In the genomic region with DNA sequence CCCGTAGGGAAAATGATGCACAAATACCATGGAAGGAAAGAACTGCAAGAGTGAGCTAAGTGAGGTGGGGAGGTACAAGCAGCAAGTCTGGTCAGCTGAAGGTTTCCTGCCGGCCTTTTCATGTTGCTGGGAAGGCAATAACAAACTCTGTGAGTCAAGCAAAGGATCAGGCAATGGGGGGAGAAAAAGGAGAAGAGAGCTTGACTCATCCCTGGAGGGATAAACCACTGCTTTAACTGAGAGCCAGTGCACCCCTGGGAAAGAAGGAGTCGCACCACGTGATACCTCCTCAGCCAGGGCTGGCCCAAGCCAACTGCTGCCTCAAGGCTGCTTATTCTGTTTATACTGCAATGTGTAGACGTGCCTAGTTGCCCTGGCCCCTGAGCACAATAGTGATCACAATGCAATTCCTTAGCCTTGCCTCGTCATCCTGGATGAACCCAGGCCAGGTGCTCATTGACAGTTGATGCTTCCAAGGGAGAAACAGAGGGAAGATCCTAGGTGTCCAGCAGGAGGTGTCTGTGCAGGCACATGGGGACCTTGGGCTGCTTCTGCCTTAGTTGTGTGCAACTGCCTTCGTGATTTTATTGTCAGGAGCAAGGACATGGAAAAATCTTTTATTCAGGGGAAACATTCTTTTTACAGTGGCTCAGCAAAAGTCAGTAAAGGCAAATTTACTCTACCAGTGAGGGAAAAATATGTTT, we compare ENCODE assay signal across 12 cellular contexts.
DNase-seq lines count a peak whose midpoint lies in the region; ATAC-seq lines count a peak whose summit lies in the region.
"Had no signal": no experiment of that assay in that cellular context is flagged by ENCODE, and none has a peak within 500 bp of the region (broad histone marks: within the 10 kb centered on the region; RNA-seq: fewer than 3 reads in every experiment).

No MANE protein-coding gene starts in this region.

- no peak overlapping the region for H3K4me3 ChIP-seq in effector memory CD4-positive, alpha-beta T cell (ENCODE audit: insufficient read depth, low read depth, low read length, poor library complexity, severe bottlenecking)

- no peaks in the 10 kb centered on the region for H3K4me1 ChIP-seq in effector memory CD4-positive, alpha-beta T cell (ENCODE audit: control insufficient read depth, insufficient read depth, low read length, poor library complexity, severe bottlenecking)

- H3K27me3 Mint-ChIP-seq in activated T-cell treated with anti-CD3 and anti-CD28 coated beads, Interleukin-2, amount 50 U/mL, for 72 hours (ENCODE audit: low read depth), result peaks cover 19% of the 10 kb centered on the region

- no peaks in the 10 kb centered on the region for H3K36me3 Mint-ChIP-seq in activated T-cell treated with anti-CD3 and anti-CD28 coated beads, Interleukin-2, amount 50 U/mL, for 72 hours (ENCODE audit: insufficient read depth in 2 of 2)
- H3K36me3 Mint-ChIP-seq: mesothelial cell of epicardium had no signal

- H3K9me3 ChIP-seq in effector memory CD4-positive, alpha-beta T cell (ENCODE audit: control insufficient read depth, low read length), result no peaks in the 10 kb centered on the region

- H3K4me3 Mint-ChIP-seq in activated T-cell treated with anti-CD3 and anti-CD28 coated beads, Interleukin-2, amount 50 U/mL, for 72 hours, result no peak overlapping the region
- H3K4me3 Mint-ChIP-seq: central memory CD8-positive, alpha-beta T cell; mesothelial cell of epicardium had no signal

- H3K27ac Mint-ChIP-seq in activated T-cell treated with anti-CD3 and anti-CD28 coated beads, Interleukin-2, amount 50 U/mL, for 72 hours, result no peak overlapping the region
- H3K27ac Mint-ChIP-seq: mesothelial cell of epicardium had no signal

- H3K4me1 Mint-ChIP-seq in activated T-cell treated with anti-CD3 and anti-CD28 coated beads, Interleukin-2, amount 50 U/mL, for 72 hours (ENCODE audit: low read depth), result no peaks in the 10 kb centered on the region
- H3K4me1 Mint-ChIP-seq: central memory CD8-positive, alpha-beta T cell; mesothelial cell of epicardium had no signal

- ATAC-seq in activated T-cell treated with anti-CD3 and anti-CD28 coated beads, Interleukin-2, amount 50 U/mL, for 72 hours (replicated peaks in 1 of 2), result no peak
- no peak for ATAC-seq in HG02885 (IDR thresholded peaks at IDR 0.05; ENCODE audit: poor library complexity, unreplicated experiment)

- H3K27ac ChIP-seq in effector memory CD4-positive, alpha-beta T cell (ENCODE audit: insufficient read depth, low read length, poor library complexity, severe bottlenecking), result no peak overlapping the region
- H3K27ac ChIP-seq: C4-2B had no signal

- DNase-seq in AG08396 (ENCODE audit: low spot score) (peak; percentile 76), HT1080 (ENCODE audit: low read depth) (peak; percentile 93), dedifferentiated amniotic fluid mesenchymal stem cell (ENCODE audit: extremely low spot score) (peak; percentile 62), myocyte (ENCODE audit: low read depth) (peak; percentile 94), NCI-H524 treated with DMSO at 0.1 percent for 48 hours (lab: John Stamatoyannopoulos, UW) (no peak)
- DNase-seq in activated T-cell treated with anti-CD3 and anti-CD28 coated beads, Interleukin-2, amount 50 U/mL, for 72 hours, result no peak
- no peak for DNase-seq in effector memory CD4-positive, alpha-beta T cell
- DNase-seq: activated T-cell treated with anti-CD3 and anti-CD28 coated beads for 4 hours had no signal

- H3K36me3 ChIP-seq in effector memory CD4-positive, alpha-beta T cell (ENCODE audit: control insufficient read depth, insufficient read depth, low read length), result no peaks in the 10 kb centered on the region

- peaks cover 2 to 3% of the 10 kb centered on the region in 2 donors for H3K9me3 Mint-ChIP-seq in activated T-cell treated with anti-CD3 and anti-CD28 coated beads, Interleukin-2, amount 50 U/mL, for 72 hours
- H3K9me3 Mint-ChIP-seq: central memory CD8-positive, alpha-beta T cell; mesothelial cell of epicardium had no signal

- no peaks in the 10 kb centered on the region for H3K27me3 ChIP-seq in effector memory CD4-positive, alpha-beta T cell (replicated peaks; ENCODE audit: control insufficient read depth, insufficient read depth, low read length, poor library complexity, severe bottlenecking)

Comparison
In these comparisons a context has a peak if more than half of its experiments do, and no peak if none do; other contexts are left out.
1. DNase-seq: peak in AG08396 (single experiment), HT1080 (single experiment), dedifferentiated amniotic fluid mesenchymal stem cell (single experiment) and myocyte (single experiment); none in activated T-cell treated with anti-CD3 and anti-CD28 coated beads, Interleukin-2, amount 50 U/mL, for 72 hours (0 of 2), effector memory CD4-positive, alpha-beta T cell (0 of 3) and NCI-H524 treated with DMSO at 0.1 percent for 48 hours (single experiment).